ENCODE assay signal across 23 cellular contexts in the genomic region with DNA sequence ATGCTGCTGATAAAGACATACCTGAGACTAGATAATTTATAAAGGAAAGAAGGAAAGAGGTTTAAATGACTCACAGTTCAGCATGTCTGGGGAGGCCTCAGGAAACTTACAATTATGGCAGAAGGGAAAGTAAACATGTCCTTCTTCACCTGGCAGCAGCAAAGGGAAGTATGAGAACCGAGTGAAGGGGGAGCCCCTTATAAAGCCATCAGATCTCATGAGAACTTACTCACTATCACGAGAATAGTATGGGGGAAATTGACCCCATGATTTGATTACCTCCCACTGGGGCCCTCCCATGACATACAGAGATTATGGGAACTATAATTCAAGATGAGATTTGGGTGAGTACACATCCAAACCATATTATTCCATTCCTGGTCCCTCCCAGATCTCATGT.
"Had no signal": no experiment of that assay in that cellular context is flagged by ENCODE, and none has a peak within 500 bp of the region (broad histone marks: within the 10 kb centered on the region; RNA-seq: fewer than 3 reads in every experiment).

No MANE protein-coding gene starts in this region.

- H3K27ac Mint-ChIP-seq: mesothelial cell of epicardium had no signal

- H3K36me3 ChIP-seq: esophagus squamous epithelium, gastrocnemius medialis, heart right ventricle, left lung, lower lobe of right lung had no signal

- H3K9me3 ChIP-seq: esophagus squamous epithelium, gastrocnemius medialis, lower lobe of right lung had no signal

- H3K4me3 Mint-ChIP-seq: mesothelial cell of epicardium had no signal

- ATAC-seq: esophagus mucosa, gastrocnemius medialis, heart right ventricle, left cardiac atrium, left lung, left ventricle myocardium superior, lower lobe of right lung, mucosa of descending colon had no signal

- DNase-seq: dermis blood vessel endothelial cell; dorsolateral prefrontal cortex; effector CD4-positive, alpha-beta T cell; effector memory CD4-positive, alpha-beta T cell; erythroblast; esophagus squamous epithelium; foreskin fibroblast; foreskin melanocyte; gastrocnemius medialis; glutamatergic neuron; head of caudate nucleus; heart right ventricle; hippocampal formation; left cardiac atrium; left ventricle myocardium superior; lower lobe of right lung; mesenchymal stem cell; mucosa of descending colon had no signal

- H3K27ac ChIP-seq: coronary artery, dorsolateral prefrontal cortex, epithelial cell of prostate, esophagus squamous epithelium, gastrocnemius medialis, heart right ventricle, left lung, lower lobe of right lung had no signal

- H3K27me3 ChIP-seq: dorsolateral prefrontal cortex, esophagus squamous epithelium, gastrocnemius medialis, heart right ventricle, left lung had no signal

- H3K4me3 ChIP-seq: coronary artery, dorsolateral prefrontal cortex, esophagus squamous epithelium, gastrocnemius medialis, heart right ventricle, left lung, lower lobe of right lung, mucosa of descending colon had no signal

- H3K4me1 ChIP-seq: esophagus squamous epithelium, gastrocnemius medialis, left lung, lower lobe of right lung had no signal
